Comparison of ENCODE assay signal across 26 cellular contexts in genomic region chr5:144087576-144087975, GRCh38.
"Had no signal": no experiment of that assay in that cellular context is flagged by ENCODE, and none has a peak within 500 bp of the region (broad histone marks: within the 10 kb centered on the region; RNA-seq: fewer than 3 reads in every experiment).

No MANE protein-coding gene starts in this region.

- H3K27me3 ChIP-seq: neural progenitor cell, right lobe of liver, sigmoid colon, suprapubic skin, testis, tibial artery, transverse colon, upper lobe of right lung, uterus had no signal

- H3K27ac ChIP-seq: neural progenitor cell, ovary, parathyroid adenoma, psoas muscle, right lobe of liver, sigmoid colon, suprapubic skin, testis, tibial artery, transverse colon, upper lobe of right lung, uterus had no signal

- H3K9ac ChIP-seq: neural progenitor cell, parathyroid adenoma had no signal

- H3K9me3 ChIP-seq: ovary, psoas muscle, right lobe of liver, sigmoid colon, suprapubic skin, testis, tibial artery, transverse colon, upper lobe of right lung, uterus had no signal

- H3K4me1 ChIP-seq: parathyroid adenoma, right lobe of liver, testis, upper lobe of right lung, uterus had no signal

- ATAC-seq: natural killer cell; psoas muscle; right cardiac atrium; right lobe of liver; stimulated activated memory B cell treated with anti-CD40 and anti-IgM and Interleukin-4, amounts not matched to agents 10 μg/mL and 1 μg/mL and 100 μg/mL, for 72 hours; stimulated activated naive CD8-positive, alpha-beta T cell treated with anti-CD3 and anti-CD28 coated beads, Interleukin-15, amount 100 ng/mL, for 72 hours; stimulated activated naive CD8-positive, alpha-beta T cell treated with anti-CD3 and anti-CD28 coated beads, Interleukin-15, Interleukin-2, amounts not matched to agents 100 U/mL and 50 U/mL, for 24 hours had no signal

- H2AFZ ChIP-seq: neural progenitor cell, parathyroid adenoma had no signal

- H3K4me3 ChIP-seq: neural progenitor cell, ovary, psoas muscle, right lobe of liver, sigmoid colon, suprapubic skin, testis, tibial artery, transverse colon, upper lobe of right lung, uterus had no signal

- H3K36me3 ChIP-seq: neural progenitor cell, ovary, right lobe of liver, sigmoid colon, suprapubic skin, tibial artery, transverse colon, upper lobe of right lung, uterus had no signal

- H3K4me2 ChIP-seq: neural progenitor cell had no signal

- DNase-seq: natural killer cell; occipital lobe; ovary; posterior cingulate gyrus; psoas muscle; right cardiac atrium; right lobe of liver; sigmoid colon; small intestine; stimulated activated CD4-positive, alpha-beta T cell treated with anti-CD3 and anti-CD28 coated beads, Interleukin-1b, Interleukin-23, amount 100 ng/mL, for 48 hours; stimulated activated CD4-positive, alpha-beta T cell treated with anti-CD3 and anti-CD28 coated beads, Interleukin-4, amount 100 ng/mL, for 1 hour; stimulated activated CD4-positive, alpha-beta T cell treated with anti-CD3 and anti-CD28 coated beads, Interleukin-4, amount 100 ng/mL, for 4 hours; stimulated activated CD8-positive, alpha-beta memory T cell treated with anti-CD3 and anti-CD28 coated beads, Interleukin-4, amount 100 ng/mL, for 48 hours; stimulated activated naive CD4-positive, alpha-beta T cell; stimulated activated naive CD8-positive, alpha-beta T cell treated with anti-CD3 and anti-CD28 coated beads, Interleukin-15, amount 100 ng/mL, for 72 hours; stimulated activated naive CD8-positive, alpha-beta T cell treated with anti-CD3 and anti-CD28 coated beads, Interleukin-15, Interleukin-2, amounts not matched to agents 100 U/mL and 50 U/mL, for 24 hours; substantia nigra; testis; tibial artery; transverse colon; upper lobe of right lung; uterus had no signal

- H3K79me2 ChIP-seq: parathyroid adenoma had no signal
